Comparison of ENCODE assay signal across 20 cellular contexts in genomic region chr1:13494025-13494424, GRCh38. TPM values are rescaled to one million over a fixed set of nuclear protein-coding genes. Genes with fewer than 3 reads are reported as not detected.
A peak's percentile ranks its signal among the peaks of the same experiment; 100 is the strongest.
DNase-seq lines count a peak whose midpoint lies in the region; ATAC-seq, FAIRE-seq and TF ChIP-seq lines count a peak whose summit lies in the region.
"Had no signal": no experiment of that assay in that cellular context is flagged by ENCODE, and none has a peak within 500 bp of the region (broad histone marks: within the 10 kb centered on the region; RNA-seq: fewer than 3 reads in every experiment).

No MANE protein-coding gene starts in this region.

- H3K9me3 Mint-ChIP-seq in activated naive CD4-positive, alpha-beta T cell treated with anti-CD3 and anti-CD28 coated beads, Interleukin-2, amount 50 U/mL, for 72 hours: no peaks in the 10 kb centered on the region
- H3K9me3 Mint-ChIP-seq in stimulated activated naive B cell treated with anti-CD40 and anti-IgM and Interleukin-4, amounts not matched to agents 10 μg/mL and 1 μg/mL and 100 μg/mL, for 72 hours: no peaks in the 10 kb centered on the region
- H3K9me3 Mint-ChIP-seq: brain had no signal

- TF ChIP-seq POLR2A in H54 (IDR thresholded peaks at IDR 0.05; ENCODE audit: low read depth, low read length): no peak

- no peaks in the 10 kb centered on the region for H3K36me3 Mint-ChIP-seq in activated naive CD4-positive, alpha-beta T cell treated with anti-CD3 and anti-CD28 coated beads, Interleukin-2, amount 50 U/mL, for 72 hours
- no peaks in the 10 kb centered on the region for H3K36me3 Mint-ChIP-seq in stimulated activated naive B cell treated with anti-CD40 and anti-IgM and Interleukin-4, amounts not matched to agents 10 μg/mL and 1 μg/mL and 100 μg/mL, for 72 hours
- H3K36me3 Mint-ChIP-seq: brain had no signal

- H3K36me3 ChIP-seq in Karpas-422 (ENCODE audit: insufficient read depth, low read length): no peaks in the 10 kb centered on the region

- H3K4me2 ChIP-seq in Karpas-422 (ENCODE audit: low read depth, low read length, poor library complexity, severe bottlenecking): no peak overlapping the region

- H3K4me3 Mint-ChIP-seq in stimulated activated naive B cell treated with anti-CD40 and anti-IgM and Interleukin-4, amounts not matched to agents 10 μg/mL and 1 μg/mL and 100 μg/mL, for 72 hours: no peak overlapping the region
- H3K4me3 Mint-ChIP-seq: brain had no signal

- H3K4me1 ChIP-seq in Karpas-422 (ENCODE audit: low read length): no peaks in the 10 kb centered on the region

- peak in 1 of 2 donors; percentile 22 for DNase-seq in activated naive CD4-positive, alpha-beta T cell treated with anti-CD3 and anti-CD28 coated beads, Interleukin-2, amount 50 U/mL, for 72 hours (ENCODE audit: low spot score in 2 of 2)
- no peak for DNase-seq in activated naive CD4-positive, alpha-beta T cell treated with Interleukin-2 at 50 U/mL for 16 hours
- peak; percentile 32 for DNase-seq in stimulated activated naive B cell treated with anti-CD40 and anti-IgM and Interleukin-4, amounts not matched to agents 10 μg/mL and 1 μg/mL and 100 μg/mL, for 72 hours
- DNase-seq in H54 (ENCODE audit: insufficient read length, low spot score) (no peak), Karpas-422 (no peak), HuH-7 (ENCODE audit: low spot score) (no peak)
- DNase-seq: activated CD4-positive, alpha-beta T cell treated with anti-CD3 and anti-CD28 coated beads, Interleukin-2, amount 50 U/mL, for 48 hours; activated gamma-delta T cell; dorsolateral prefrontal cortex; H7; MV-4-11; NK-92 treated with Interleukin-12 subunit alpha and Interleukin-12 subunit beta, amount 100 ng/mL, for 24 hours; SIG-M5 had no signal

- H3K27ac ChIP-seq in Karpas-422 (ENCODE audit: low read length): no peak overlapping the region
- H3K27ac ChIP-seq: dorsolateral prefrontal cortex, skin epidermis had no signal

- no peaks in the 10 kb centered on the region for H3K27me3 ChIP-seq in Karpas-422 (ENCODE audit: low read length)

- H3K27ac Mint-ChIP-seq in activated naive CD4-positive, alpha-beta T cell treated with anti-CD3 and anti-CD28 coated beads, Interleukin-2, amount 50 U/mL, for 72 hours: no peak overlapping the region
- no peak overlapping the region for H3K27ac Mint-ChIP-seq in stimulated activated naive B cell treated with anti-CD40 and anti-IgM and Interleukin-4, amounts not matched to agents 10 μg/mL and 1 μg/mL and 100 μg/mL, for 72 hours
- H3K27ac Mint-ChIP-seq: brain had no signal

- H4K20me1 ChIP-seq in Karpas-422 (ENCODE audit: insufficient read depth, low read depth, low read length): no peaks in the 10 kb centered on the region

- H2AFZ ChIP-seq in Karpas-422 (ENCODE audit: low read length): no peak overlapping the region

- H3K4me1 Mint-ChIP-seq in stimulated activated naive B cell treated with anti-CD40 and anti-IgM and Interleukin-4, amounts not matched to agents 10 μg/mL and 1 μg/mL and 100 μg/mL, for 72 hours: peaks cover 9 to 30% of the 10 kb centered on the region in 2 donors
- H3K4me1 Mint-ChIP-seq: brain had no signal

- H3K9ac ChIP-seq in Karpas-422 (ENCODE audit: low read length): no peak overlapping the region

- H3K9me2 ChIP-seq in Karpas-422 (replicated peaks; ENCODE audit: insufficient read depth, low read length): no peaks in the 10 kb centered on the region

- peaks cover 3 to 12% of the 10 kb centered on the region in 2 donors for H3K27me3 Mint-ChIP-seq in stimulated activated naive B cell treated with anti-CD40 and anti-IgM and Interleukin-4, amounts not matched to agents 10 μg/mL and 1 μg/mL and 100 μg/mL, for 72 hours

- no peak overlapping the region for H3K4me3 ChIP-seq in Karpas-422 (ENCODE audit: low read length)
- H3K4me3 ChIP-seq: dorsolateral prefrontal cortex, skin epidermis had no signal

- H3K79me2 ChIP-seq in Karpas-422 (ENCODE audit: low read length): no peaks in the 10 kb centered on the region

- H3K9me3 ChIP-seq in Karpas-422 (ENCODE audit: low read length): no peaks in the 10 kb centered on the region

- peak; percentile 56 to 95 for ATAC-seq in activated naive CD4-positive, alpha-beta T cell treated with anti-CD3 and anti-CD28 coated beads, Interleukin-2, amount 50 U/mL, for 72 hours
- ATAC-seq in GM21390 (IDR thresholded peaks at IDR 0.05; ENCODE audit: unreplicated experiment) (peak; percentile 57), HG03565 (IDR thresholded peaks at IDR 0.05; ENCODE audit: unreplicated experiment) (peak; percentile 72)
- peak; percentile 98 for ATAC-seq in stimulated activated naive B cell treated with anti-CD40 and anti-IgM and Interleukin-4, amounts not matched to agents 10 μg/mL and 1 μg/mL and 100 μg/mL, for 72 hours (replicated peaks)

- FAIRE-seq in H54 (lab: Jason Lieb, UNC): no peak
- FAIRE-seq: GM19239 had no signal

RNA-seq across cellular contexts. Expression of gene LRRC38, which starts 19.8 kb away (rescaled TPM):
- total RNA-seq in activated naive CD4-positive, alpha-beta T cell treated with anti-CD3 and anti-CD28 coated beads, Interleukin-2, amount 50 U/mL, for 72 hours: not detected
- not detected in 2 replicates for total RNA-seq in Karpas-422 (2014; rRNA removed; shearing (Covaris generic); ENCODE audit: low replicate concordance)
- total RNA-seq: osteoblast, subcutaneous adipose tissue had no signal
